Comparison of ENCODE assay signal across 8 cellular contexts in the genomic region with DNA sequence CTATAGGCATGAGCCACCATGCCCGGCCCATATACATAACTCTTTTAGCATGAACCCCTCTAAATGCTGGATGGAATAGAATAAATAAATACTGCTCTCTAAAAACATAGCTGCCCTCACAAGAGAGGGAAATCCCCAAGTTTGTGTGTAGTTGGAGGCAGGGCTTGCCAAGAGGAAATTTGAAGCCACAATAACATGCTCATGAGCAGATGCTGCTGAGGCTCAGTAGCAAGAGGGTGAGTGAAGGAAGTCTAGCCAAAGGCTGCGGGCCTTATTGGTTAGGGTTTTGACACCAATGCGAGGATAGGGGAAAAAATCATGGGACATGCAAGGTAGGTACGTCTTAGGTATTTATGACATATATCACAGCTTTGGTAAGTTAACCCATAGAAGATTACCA. TPM values are rescaled to one million over a fixed set of nuclear protein-coding genes. Genes with fewer than 3 reads are reported as not detected.
DNase-seq lines count a peak whose midpoint lies in the region; ATAC-seq, FAIRE-seq and TF ChIP-seq lines count a peak whose summit lies in the region.

No MANE protein-coding gene starts in this region.

- peak overlapping the region; percentile 84 for H3K27ac Mint-ChIP-seq in activated B cell treated with CpG ODN at 0.5 μM for 24 hours

- POLR2A ChIA-PET in activated B cell treated with CpG ODN at 0.5 μM for 24 hours (lab: Charles Lee) = interaction anchor here (0.8 to 4.1 kb wide), 6 partner anchors 9 to 23 kb away, joined by 3 to 92 read pairs (median 4); a partner anchor contains a TSS

- peaks cover 70% of the 10 kb centered on the region for H3K4me1 Mint-ChIP-seq in activated B cell treated with CpG ODN at 0.5 μM for 24 hours

- H3K4me3 Mint-ChIP-seq in activated B cell treated with CpG ODN at 0.5 μM for 24 hours = peak overlapping the region; percentile 55

- no peaks in the 10 kb centered on the region for H3K9me3 Mint-ChIP-seq in activated B cell treated with CpG ODN at 0.5 μM for 24 hours

- H3K27me3 Mint-ChIP-seq in activated B cell treated with CpG ODN at 0.5 μM for 24 hours = no peaks in the 10 kb centered on the region

- intact Hi-C loops in activated B cell treated with CpG ODN at 0.5 μM for 24 hours (cut with micrococcal nuclease) = loop anchor here (1.0 to 2.0 kb wide), 2 partner anchors 17 to 18 kb away; no protein-coding TSS in a partner anchor

- no peak overlapping the region for H3K27ac ChIP-seq in substantia nigra (ENCODE audit: low read depth, low read length, poor library complexity, severe bottlenecking)

- ATAC-seq in GM18511 (IDR thresholded peaks at IDR 0.05; ENCODE audit: unreplicated experiment) (peak; percentile 72), HG02642 (IDR thresholded peaks at IDR 0.05; ENCODE audit: poor library complexity, unreplicated experiment) (peak; percentile 83), activated B cell treated with CpG ODN at 0.5 μM for 24 hours (ENCODE audit: low read depth) (peak; percentile 94)

- DNase-seq in activated B cell treated with CpG ODN at 0.5 μM for 24 hours (no peak), germinal center (ENCODE audit: low spot score) (peak; percentile 15), NCI-H187 treated with DMSO at 0.1 percent for 48 hours (lab: John Stamatoyannopoulos, UW) (no peak), H54 (ENCODE audit: insufficient read length, low spot score) (no peak), substantia nigra (lab: John Stamatoyannopoulos, UW) (no peak), NCI-H226 (no peak)

- TF ChIP-seq POLR2A in H54 (IDR thresholded peaks at IDR 0.05; ENCODE audit: low read depth, low read length) = no peak

- no peak for FAIRE-seq in H54 (lab: Jason Lieb, UNC)

- no peak for TF ChIP-seq CTCF in activated B cell treated with CpG ODN at 0.5 μM for 24 hours (IDR thresholded peaks at IDR 0.05)

- H3K36me3 Mint-ChIP-seq in activated B cell treated with CpG ODN at 0.5 μM for 24 hours (ENCODE audit: low read depth) = no peaks in the 10 kb centered on the region

- CTCF ChIA-PET in activated B cell treated with CpG ODN at 0.5 μM for 24 hours (lab: Charles Lee) = interaction anchor here (1.0 to 1.4 kb wide), 2 partner anchors 12 to 16 kb away, joined by 5 read pairs; no protein-coding TSS in a partner anchor

RNA-seq across cellular contexts. Expression of a gene that starts 17.3 kb away (rescaled TPM):
- 17.5 and 20.0 TPM in 2 replicates for total RNA-seq in activated B cell treated with CpG ODN at 0.5 μM for 24 hours
